Comparison of ENCODE assay signal across 1 cellular context in the genomic region with DNA sequence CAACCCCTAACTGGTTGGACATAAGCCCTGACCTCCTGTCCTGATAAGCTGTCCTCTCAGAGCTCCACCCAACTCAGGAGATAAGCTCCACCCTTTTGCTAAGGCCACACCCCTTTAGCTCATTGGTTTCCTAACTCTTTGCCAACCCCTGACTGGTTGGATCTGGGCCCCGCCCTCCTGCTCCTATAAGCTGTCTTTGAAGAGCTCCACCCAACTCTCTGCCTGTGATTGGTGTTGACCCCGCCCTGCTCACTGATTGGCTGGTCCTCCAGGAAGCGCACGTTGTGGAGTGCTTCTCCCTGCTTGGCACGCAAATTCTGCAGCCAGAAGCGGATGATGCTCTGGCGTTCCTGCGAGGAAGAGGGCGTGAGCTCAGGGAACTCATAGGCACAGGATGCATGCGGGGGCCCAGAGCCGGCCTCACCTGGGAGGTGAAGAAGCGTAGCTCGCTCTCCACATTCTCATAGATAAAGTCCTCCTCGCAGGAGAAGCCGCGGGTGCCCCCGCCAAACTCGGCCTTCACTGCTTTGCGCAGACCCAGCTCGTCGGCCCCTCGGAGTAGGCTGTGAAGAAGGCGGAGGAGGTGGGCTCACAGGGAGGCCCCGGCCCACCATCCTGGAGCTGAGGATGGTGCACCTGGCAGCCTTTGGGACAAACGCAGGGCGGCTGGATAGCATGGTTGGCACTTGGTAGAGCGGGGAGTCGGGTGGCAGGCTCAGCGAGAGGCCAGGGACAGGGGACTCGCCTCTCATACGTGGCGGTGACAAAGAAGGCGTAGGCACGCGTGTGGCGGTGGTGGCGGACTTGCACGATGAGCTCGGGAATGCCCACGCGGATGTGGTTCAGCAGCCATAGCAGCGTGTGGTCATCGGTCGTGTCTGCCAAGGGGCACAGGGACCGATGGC.
A peak's percentile ranks its signal among the peaks of the same experiment; 100 is the strongest.
TF ChIP-seq lines count a peak whose summit lies in the region.

No MANE protein-coding gene starts in this region.

TF ChIP-seq in HepG2, 621 proteins besides CTCF, POLR2A, EP300 and RAD21:
- TF ChIP-seq RXRA (CRISPR knock-in tag; IDR thresholded peaks at IDR 0.05), result 0 out of 2 replicates have a peak, but pooled peaks have one; percentile 26
- TF ChIP-seq HNRNPL (IDR thresholded peaks at IDR 0.05; ENCODE audit: low read depth, low read length), result 0 out of 2 replicates have a peak, but pooled peaks have one; percentile 26
- TF ChIP-seq, protein P1, sequence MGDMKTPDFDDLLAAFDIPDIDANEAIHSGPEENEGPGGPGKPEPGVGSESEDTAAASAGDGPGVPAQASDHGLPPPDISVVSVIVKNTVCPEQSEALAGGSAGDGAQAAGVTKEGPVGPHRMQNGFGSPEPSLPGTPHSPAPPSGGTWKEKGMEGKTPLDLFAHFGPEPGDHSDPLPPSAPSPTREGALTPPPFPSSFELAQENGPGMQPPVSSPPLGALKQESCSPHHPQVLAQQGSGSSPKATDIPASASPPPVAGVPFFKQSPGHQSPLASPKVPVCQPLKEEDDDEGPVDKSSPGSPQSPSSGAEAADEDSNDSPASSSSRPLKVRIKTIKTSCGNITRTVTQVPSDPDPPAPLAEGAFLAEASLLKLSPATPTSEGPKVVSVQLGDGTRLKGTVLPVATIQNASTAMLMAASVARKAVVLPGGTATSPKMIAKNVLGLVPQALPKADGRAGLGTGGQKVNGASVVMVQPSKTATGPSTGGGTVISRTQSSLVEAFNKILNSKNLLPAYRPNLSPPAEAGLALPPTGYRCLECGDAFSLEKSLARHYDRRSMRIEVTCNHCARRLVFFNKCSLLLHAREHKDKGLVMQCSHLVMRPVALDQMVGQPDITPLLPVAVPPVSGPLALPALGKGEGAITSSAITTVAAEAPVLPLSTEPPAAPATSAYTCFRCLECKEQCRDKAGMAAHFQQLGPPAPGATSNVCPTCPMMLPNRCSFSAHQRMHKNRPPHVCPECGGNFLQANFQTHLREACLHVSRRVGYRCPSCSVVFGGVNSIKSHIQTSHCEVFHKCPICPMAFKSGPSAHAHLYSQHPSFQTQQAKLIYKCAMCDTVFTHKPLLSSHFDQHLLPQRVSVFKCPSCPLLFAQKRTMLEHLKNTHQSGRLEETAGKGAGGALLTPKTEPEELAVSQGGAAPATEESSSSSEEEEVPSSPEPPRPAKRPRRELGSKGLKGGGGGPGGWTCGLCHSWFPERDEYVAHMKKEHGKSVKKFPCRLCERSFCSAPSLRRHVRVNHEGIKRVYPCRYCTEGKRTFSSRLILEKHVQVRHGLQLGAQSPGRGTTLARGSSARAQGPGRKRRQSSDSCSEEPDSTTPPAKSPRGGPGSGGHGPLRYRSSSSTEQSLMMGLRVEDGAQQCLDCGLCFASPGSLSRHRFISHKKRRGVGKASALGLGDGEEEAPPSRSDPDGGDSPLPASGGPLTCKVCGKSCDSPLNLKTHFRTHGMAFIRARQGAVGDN (CRISPR knock-in tag; IDR thresholded peaks at IDR 0.05), result 0 out of 2 replicates have a peak, but pooled peaks have one; percentile 12
- TF ChIP-seq NFYC (CRISPR knock-in tag; IDR thresholded peaks at IDR 0.05), result peak; percentile 82
- peak; percentile 62; the same call in 1 of the 2 replicates for TF ChIP-seq ZBTB38 (CRISPR knock-in tag; IDR thresholded peaks at IDR 0.05)
- peak; percentile 82 for TF ChIP-seq NFYB (CRISPR knock-in tag; IDR thresholded peaks at IDR 0.05)
- peak; percentile 31; the same call in 1 of the 2 replicates for TF ChIP-seq GABPB1 (CRISPR knock-in tag; IDR thresholded peaks at IDR 0.05)
- TF ChIP-seq SAP130 (CRISPR knock-in tag; IDR thresholded peaks at IDR 0.05; ENCODE audit: low read depth), result 0 out of 2 replicates have a peak, but pooled peaks have one; percentile 22
- TF ChIP-seq SP2 (CRISPR knock-in tag; IDR thresholded peaks at IDR 0.05), result peak; percentile 46; the same call in 1 of the 2 replicates
- TF ChIP-seq MED13 (CRISPR knock-in tag; IDR thresholded peaks at IDR 0.05), result no peak
- TF ChIP-seq ZBTB26 (CRISPR knock-in tag; IDR thresholded peaks at IDR 0.05; ENCODE audit: borderline replicate concordance), result no peak
- TF ChIP-seq ZBTB33 (CRISPR knock-in tag; IDR thresholded peaks at IDR 0.05), result peak; percentile 75; the same call in 1 of the 2 replicates
- peak; percentile 67; the same call in 1 of the 2 replicates for TF ChIP-seq SP4 (CRISPR knock-in tag; IDR thresholded peaks at IDR 0.05)
- 0 out of 2 replicates have a peak, but pooled peaks have one; percentile 39 for TF ChIP-seq ZC3H13 (CRISPR knock-in tag; IDR thresholded peaks at IDR 0.05)
- TF ChIP-seq THRA (CRISPR knock-in tag; IDR thresholded peaks at IDR 0.05; ENCODE audit: borderline replicate concordance), result no peak
- no peak for TF ChIP-seq SNAI1 (CRISPR knock-in tag; IDR thresholded peaks at IDR 0.05; ENCODE audit: borderline replicate concordance)
- TF ChIP-seq RFXAP (CRISPR knock-in tag; IDR thresholded peaks at IDR 0.05; ENCODE audit: borderline replicate concordance), result 0 out of 2 replicates have a peak, but pooled peaks have one; percentile 27
- TF ChIP-seq SP1 (IDR thresholded peaks at IDR 0.05), result no peak
- peak; percentile 57; the same call in 1 of the 2 replicates for TF ChIP-seq SP1 (CRISPR knock-in tag; IDR thresholded peaks at IDR 0.05)
